ENCODE assay signal across 2 cellular contexts in genomic region chr2:27128810-27129571, GRCh38.
TF ChIP-seq lines count a peak whose summit lies in the region.

No MANE protein-coding gene starts in this region.

TF ChIP-seq in K562, 482 proteins besides CTCF, POLR2A, EP300 and RAD21:
- no peak for TF ChIP-seq CBFB (CRISPR knock-in tag; IDR thresholded peaks at IDR 0.05)

TF ChIP-seq in GM23338, 12 proteins besides CTCF, POLR2A, EP300 and RAD21:
- TF ChIP-seq CREB1 (CRISPR knock-in tag; IDR thresholded peaks at IDR 0.05; ENCODE audit: low read depth) (no peak), EZH2phosphoT487 (IDR thresholded peaks at IDR 0.05; ENCODE audit: unreplicated experiment) (no peak), EZH2 (IDR thresholded peaks at IDR 0.05; ENCODE audit: low read depth, unreplicated experiment) (no peak), NANOG (IDR thresholded peaks at IDR 0.05; ENCODE audit: borderline replicate concordance) (no peak), ZNF462 (CRISPR knock-in tag; IDR thresholded peaks at IDR 0.05) (no peak), ZNF114 (CRISPR knock-in tag; IDR thresholded peaks at IDR 0.05) (no peak), JUNB (IDR thresholded peaks at IDR 0.05; ENCODE audit: unreplicated experiment) (no peak), REST (IDR thresholded peaks at IDR 0.05; ENCODE audit: unreplicated experiment) (no peak), STAT1 (IDR thresholded peaks at IDR 0.05; ENCODE audit: unreplicated experiment) (no peak), POLR2AphosphoS5 (IDR thresholded peaks at IDR 0.05; ENCODE audit: low read depth) (no peak), ZNF331 (CRISPR knock-in tag; IDR thresholded peaks at IDR 0.05; ENCODE audit: low read depth) (no peak)
- TF ChIP-seq, protein P1, sequence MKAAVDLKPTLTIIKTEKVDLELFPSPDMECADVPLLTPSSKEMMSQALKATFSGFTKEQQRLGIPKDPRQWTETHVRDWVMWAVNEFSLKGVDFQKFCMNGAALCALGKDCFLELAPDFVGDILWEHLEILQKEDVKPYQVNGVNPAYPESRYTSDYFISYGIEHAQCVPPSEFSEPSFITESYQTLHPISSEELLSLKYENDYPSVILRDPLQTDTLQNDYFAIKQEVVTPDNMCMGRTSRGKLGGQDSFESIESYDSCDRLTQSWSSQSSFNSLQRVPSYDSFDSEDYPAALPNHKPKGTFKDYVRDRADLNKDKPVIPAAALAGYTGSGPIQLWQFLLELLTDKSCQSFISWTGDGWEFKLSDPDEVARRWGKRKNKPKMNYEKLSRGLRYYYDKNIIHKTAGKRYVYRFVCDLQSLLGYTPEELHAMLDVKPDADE (IDR thresholded peaks at IDR 0.05), result no peak
